11 cellular contexts compared by ENCODE assay signal in genomic region chr13:73937420-73937819, GRCh38.
"Had no signal": no experiment of that assay in that cellular context is flagged by ENCODE, and none has a peak within 500 bp of the region (broad histone marks: within the 10 kb centered on the region; RNA-seq: fewer than 3 reads in every experiment).

No MANE protein-coding gene starts in this region.

- H3K9me3 Mint-ChIP-seq: activated naive CD4-positive, alpha-beta T cell treated with anti-CD3 and anti-CD28 coated beads, Interleukin-2, amount 50 U/mL, for 24 hours had no signal

- H3K4me3 Mint-ChIP-seq: activated naive CD4-positive, alpha-beta T cell treated with anti-CD3 and anti-CD28 coated beads, Interleukin-2, amount 50 U/mL, for 24 hours had no signal

- H3K27ac ChIP-seq: esophagus squamous epithelium, foreskin keratinocyte, left ventricle myocardium inferior, skin epidermis, uterus had no signal

- H3K9me3 ChIP-seq: esophagus squamous epithelium, left ventricle myocardium inferior, uterus had no signal

- H3K27me3 Mint-ChIP-seq: activated naive CD4-positive, alpha-beta T cell treated with anti-CD3 and anti-CD28 coated beads, Interleukin-2, amount 50 U/mL, for 24 hours had no signal

- H3K4me3 ChIP-seq: esophagus squamous epithelium, left ventricle myocardium inferior, skin epidermis, uterus had no signal

- H3K4me1 ChIP-seq: esophagus squamous epithelium, uterus had no signal

- ATAC-seq: foreskin keratinocyte had no signal

- H3K36me3 ChIP-seq: esophagus squamous epithelium, left ventricle myocardium inferior, uterus had no signal

- DNase-seq: activated CD4-positive, alpha-beta T cell treated with anti-CD3 and anti-CD28 coated beads, Interleukin-2, amount 50 U/mL, for 1 hour; amygdala; esophagus squamous epithelium; foreskin keratinocyte; head of caudate nucleus; left ventricle myocardium inferior; mesendoderm; retina; uterus had no signal

- H3K27me3 ChIP-seq: esophagus squamous epithelium, foreskin keratinocyte, uterus had no signal
